9 cellular contexts compared by ENCODE assay signal in genomic region chr2:54555318-54555837, GRCh38.
A peak's percentile ranks its signal among the peaks of the same experiment; 100 is the strongest.
DNase-seq lines count a peak whose midpoint lies in the region; TF ChIP-seq lines count a peak whose summit lies in the region.
"Had no signal": no experiment of that assay in that cellular context is flagged by ENCODE, and none has a peak within 500 bp of the region (broad histone marks: within the 10 kb centered on the region; RNA-seq: fewer than 3 reads in every experiment).

No MANE protein-coding gene starts in this region.

- H3K4me3 Mint-ChIP-seq in endodermal cell = no peak overlapping the region
- H3K4me3 Mint-ChIP-seq: stimulated activated naive CD8-positive, alpha-beta T cell treated with anti-CD3 and anti-CD28 coated beads, Interleukin-15, Interleukin-2, amounts not matched to agents 100 ng/mL and 50 ng/mL, for 24 hours had no signal

- no peaks in the 10 kb centered on the region for H3K36me3 ChIP-seq in colonic mucosa
- H3K36me3 ChIP-seq in muscle layer of duodenum (ENCODE audit: control insufficient read depth in 1 of 2, insufficient read depth in 2 of 2, low read length in 2 of 2) = peaks cover 0 to 5% of the 10 kb centered on the region in 2 donors
- no peaks in the 10 kb centered on the region for H3K36me3 ChIP-seq in endodermal cell (ENCODE audit: control insufficient read depth, insufficient read depth, low read length)

- no peaks in the 10 kb centered on the region for H3K27me3 Mint-ChIP-seq in endodermal cell (ENCODE audit: insufficient read depth)
- H3K27me3 Mint-ChIP-seq: stimulated activated naive CD8-positive, alpha-beta T cell treated with anti-CD3 and anti-CD28 coated beads, Interleukin-15, Interleukin-2, amounts not matched to agents 100 ng/mL and 50 ng/mL, for 24 hours had no signal

- H3K27ac ChIP-seq in colonic mucosa (peak overlapping the region; percentile 42), muscle layer of duodenum (ENCODE audit: low read length) (peak overlapping the region; percentile 50), endodermal cell (ENCODE audit: low read depth, low read length) (no peak overlapping the region)

- H3K4me3 ChIP-seq in colonic mucosa (no peak overlapping the region), muscle layer of duodenum (ENCODE audit: low read depth in 1 of 2, low read length in 2 of 2) (no peak overlapping the region), endodermal cell (ENCODE audit: low read length) (no peak overlapping the region)

- TF ChIP-seq CTCF in colonic mucosa (IDR thresholded peaks at IDR 0.05) (no peak), endodermal cell (conservative IDR thresholded peaks at IDR 0.05) (no peak)

- H3K27me3 ChIP-seq in colonic mucosa (no peaks in the 10 kb centered on the region), muscle layer of duodenum (ENCODE audit: low read depth, low read length) (no peaks in the 10 kb centered on the region), endodermal cell (ENCODE audit: control insufficient read depth, insufficient read depth, low read length, poor library complexity, severe bottlenecking) (no peaks in the 10 kb centered on the region)

- H3K4me1 ChIP-seq in colonic mucosa (peaks cover 17% of the 10 kb centered on the region), muscle layer of duodenum (ENCODE audit: control insufficient read depth in 1 of 2, insufficient read depth in 2 of 2, low read length in 2 of 2) (peaks cover 40 to 55% of the 10 kb centered on the region in 2 donors), endodermal cell (ENCODE audit: control insufficient read depth, insufficient read depth, low read length) (peaks cover 11% of the 10 kb centered on the region)

- no peaks in the 10 kb centered on the region for H3K9me3 Mint-ChIP-seq in endodermal cell
- H3K9me3 Mint-ChIP-seq: stimulated activated naive CD8-positive, alpha-beta T cell treated with anti-CD3 and anti-CD28 coated beads, Interleukin-15, Interleukin-2, amounts not matched to agents 100 ng/mL and 50 ng/mL, for 24 hours had no signal

- intact Hi-C loops in colonic mucosa (cut with DNase I) = no loop called here

- WGBS in endodermal cell (ENCODE audit: insufficient coverage in 1 of 2, insufficient read length in 1 of 2), 2 experiments = 92 to 95% methylated on average over 2 to 3 of the region's 3 CpGs

- no peak overlapping the region for H3K27ac Mint-ChIP-seq in endodermal cell
- H3K27ac Mint-ChIP-seq: stimulated activated naive CD8-positive, alpha-beta T cell treated with anti-CD3 and anti-CD28 coated beads, Interleukin-15, Interleukin-2, amounts not matched to agents 100 ng/mL and 50 ng/mL, for 24 hours had no signal

- H3K36me3 Mint-ChIP-seq in endodermal cell (ENCODE audit: low read depth) = no peaks in the 10 kb centered on the region

- H3K9ac ChIP-seq in colonic mucosa (ENCODE audit: low read depth in 2 of 2, low read length in 2 of 2) = peak overlapping the region in 1 of 2 donors; percentile 46
- no peak overlapping the region for H3K9ac ChIP-seq in endodermal cell (ENCODE audit: extremely low read depth, low read length, poor library complexity, severe bottlenecking)

- H3K4me1 Mint-ChIP-seq in endodermal cell = peaks cover 35% of the 10 kb centered on the region

- peak; percentile 74 for DNase-seq in A172 (ENCODE audit: low spot score)
- peak; percentile 53 for DNase-seq in HCEC 1CT
- no peak for DNase-seq in colonic mucosa
- DNase-seq in stimulated activated CD4-positive, alpha-beta T cell treated with anti-CD3 and anti-CD28 coated beads, Interleukin-4, amount 100 ng/mL, for 1 hour = no peak
- DNase-seq in endodermal cell = no peak
- DNase-seq in NCI-H510A treated with DMSO at 0.1 percent for 48 hours (lab: John Stamatoyannopoulos, UW) = no peak
- no peak for DNase-seq in NOMO-1 (lab: John Stamatoyannopoulos, UW; ENCODE audit: unreplicated experiment in 2 of 2)

- no peaks in the 10 kb centered on the region for H3K9me3 ChIP-seq in colonic mucosa
- no peaks in the 10 kb centered on the region for H3K9me3 ChIP-seq in muscle layer of duodenum (ENCODE audit: control insufficient read depth in 1 of 2, low read length in 2 of 2)
- no peaks in the 10 kb centered on the region for H3K9me3 ChIP-seq in endodermal cell (ENCODE audit: control insufficient read depth, low read length)

Comparison
In these comparisons a context has a peak if more than half of its experiments do, and no peak if none do; other contexts are left out.
1. DNase-seq: peak in A172 (single experiment) and HCEC 1CT (single experiment); none in colonic mucosa (single experiment), stimulated activated CD4-positive, alpha-beta T cell treated with anti-CD3 and anti-CD28 coated beads, Interleukin-4, amount 100 ng/mL, for 1 hour (single experiment), endodermal cell (single experiment), NCI-H510A treated with DMSO at 0.1 percent for 48 hours (single experiment) and NOMO-1 (0 of 2).